Comparison of ENCODE assay signal across 23 cellular contexts in the genomic region with DNA sequence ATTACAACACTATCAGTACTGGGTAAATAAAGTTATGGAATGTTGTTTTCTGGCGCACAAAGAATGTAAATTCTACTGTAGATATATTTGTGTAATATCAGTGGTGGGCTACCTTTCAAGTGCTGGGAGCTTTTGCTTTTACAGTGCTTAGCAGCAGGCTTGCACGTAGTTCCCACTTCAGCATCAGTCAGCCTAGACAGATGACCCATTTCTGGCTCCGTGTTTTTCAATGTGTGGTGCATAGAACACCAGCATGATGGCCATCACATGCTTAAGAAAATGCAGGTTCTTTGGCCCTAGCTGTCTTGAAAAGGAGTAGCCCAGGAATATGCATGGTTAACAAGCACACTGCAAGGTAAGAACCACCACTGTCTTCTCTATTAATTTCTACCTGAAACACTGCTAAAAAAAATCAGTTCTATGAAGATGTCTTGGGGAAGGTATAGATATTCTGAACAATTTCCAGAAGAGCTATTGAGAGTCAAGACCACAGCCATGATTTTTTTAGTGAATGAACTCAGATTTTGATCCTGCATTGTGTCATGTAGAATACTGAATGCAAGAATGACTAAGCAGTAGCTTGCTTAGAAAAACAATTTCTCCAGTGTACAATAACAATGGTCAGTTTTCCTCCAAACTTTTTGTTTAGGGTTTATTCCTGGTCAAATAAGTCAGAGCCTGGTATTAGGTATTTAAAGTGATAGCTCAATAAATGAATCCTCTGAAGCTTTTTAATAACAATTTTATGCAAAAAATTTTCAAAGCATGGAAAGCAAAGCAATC.
A peak's percentile ranks its signal among the peaks of the same experiment; 100 is the strongest.
DNase-seq lines count a peak whose midpoint lies in the region; ATAC-seq and TF ChIP-seq lines count a peak whose summit lies in the region.
"Had no signal": no experiment of that assay in that cellular context is flagged by ENCODE, and none has a peak within 500 bp of the region (broad histone marks: within the 10 kb centered on the region; RNA-seq: fewer than 3 reads in every experiment).

No MANE protein-coding gene starts in this region.

- peaks cover 12% of the 10 kb centered on the region for H3K4me1 ChIP-seq in ACC112 (ENCODE audit: control insufficient read depth, insufficient read depth, low read length, unreplicated experiment)
- peaks cover 7% of the 10 kb centered on the region for H3K4me1 ChIP-seq in IMR-90 (ENCODE audit: control insufficient read depth, insufficient read depth, low read length)
- H3K4me1 ChIP-seq in osteoblast (ENCODE audit: insufficient read depth, low read length), result peaks cover 5% of the 10 kb centered on the region
- H3K4me1 ChIP-seq: adrenal gland, parathyroid adenoma, spleen, upper lobe of left lung had no signal

- no peak overlapping the region for H3K56ac ChIP-seq in IMR-90 (ENCODE audit: extremely low read depth, insufficient read depth, low read length)

- peak overlapping the region; percentile 23; the same call in 1 of the 2 replicates for H3K27ac ChIP-seq in ACC112 (ENCODE audit: low read depth, low read length)
- H3K27ac ChIP-seq in IMR-90 (ENCODE audit: insufficient read depth, low read length), result no peak overlapping the region
- H3K27ac ChIP-seq in dorsolateral prefrontal cortex, result peak overlapping the region; percentile 37 to 92 (median 81)
- no peak overlapping the region for H3K27ac ChIP-seq in osteoblast (ENCODE audit: low read depth, low read length)
- H3K27ac ChIP-seq: adrenal gland, parathyroid adenoma, spleen, upper lobe of left lung had no signal

- no peak overlapping the region for H2AK5ac ChIP-seq in IMR-90 (ENCODE audit: low read depth, low read length)

- DNase-seq in IMR-90 (peak; percentile 8), dorsolateral prefrontal cortex (no peak), osteoblast (ENCODE audit: insufficient read length, low spot score, missing footprints) (peak; percentile 69), EL (no peak)
- DNase-seq in central memory CD4-positive, alpha-beta T cell, result no peak
- no peak for DNase-seq in activated naive CD4-positive, alpha-beta T cell treated with anti-CD3 and anti-CD28 coated beads, Interleukin-2, amount 50 U/mL, for 16 hours
- DNase-seq: ACHN; adrenal gland; CD4-positive, alpha-beta T cell; cortex of kidney; DMS79; head of caudate nucleus; naive thymus-derived CD8-positive, alpha-beta T cell; NCI-H1417 treated with DMSO at 0.1 percent for 48 hours; NCI-H2171; spleen; upper lobe of left lung had no signal

- H3K36me3 ChIP-seq in ACC112 (ENCODE audit: insufficient read depth, low read length) (no peaks in the 10 kb centered on the region), IMR-90 (ENCODE audit: control insufficient read depth, insufficient read depth, low read length) (no peaks in the 10 kb centered on the region), osteoblast (ENCODE audit: insufficient read depth, low read length) (no peaks in the 10 kb centered on the region)
- H3K36me3 ChIP-seq: adrenal gland, spleen, upper lobe of left lung had no signal

- POLR2A ChIA-PET in IMR-90 (lab: Charles Lee; ENCODE audit: unreplicated experiment), result interaction anchor here (0.5 kb wide), 1 partner anchor 26 kb away, joined by 5 read pairs; no protein-coding TSS in a partner anchor

- peak overlapping the region; percentile 48; the same call in 1 of the 2 replicates for H2BK120ac ChIP-seq in IMR-90 (ENCODE audit: low read depth, low read length)

- in situ Hi-C loops in IMR-90 (cut with MboI; ENCODE audit: low sequenced_read_pairs), result no loop called here

- H3K27me3 ChIP-seq in ACC112 (ENCODE audit: insufficient read depth, low read length) (no peaks in the 10 kb centered on the region), IMR-90 (ENCODE audit: control insufficient read depth, insufficient read depth, low read length) (no peaks in the 10 kb centered on the region; the same call in 1 of the 2 replicates), dorsolateral prefrontal cortex (no peaks in the 10 kb centered on the region), osteoblast (ENCODE audit: insufficient read depth, low read length) (no peaks in the 10 kb centered on the region)
- H3K27me3 ChIP-seq: adrenal gland, spleen, upper lobe of left lung had no signal

- no peak for TF ChIP-seq POLR2A in IMR-90 (IDR thresholded peaks at IDR 0.05; ENCODE audit: low read depth, low read length)

- H2BK15ac ChIP-seq in IMR-90 (ENCODE audit: low read depth, low read length), result no peak overlapping the region

- CTCF ChIA-PET in IMR-90 (lab: Yijun Ruan, JAX), result interaction anchor here (0.7 to 1.5 kb wide), 5 partner anchors 11 to 272 kb away, joined by 3 to 8 read pairs (median 4); no protein-coding TSS in a partner anchor

- BruUV-seq in IMR-90 (replicated peaks; lab: Mats Ljungman, UMichigan), result no TSS peak

- H3K23ac ChIP-seq in IMR-90 (ENCODE audit: low read depth, low read length), result 0 out of 2 replicates have a peak overlapping the region, but pooled peaks have one; percentile 1

- no peak overlapping the region for H2AK9ac ChIP-seq in IMR-90 (replicated peaks; ENCODE audit: low read depth, low read length, poor library complexity)

- H3K9me3 ChIP-seq in IMR-90 (ENCODE audit: control insufficient read depth, insufficient read depth, low read length), result no peaks in the 10 kb centered on the region
- H3K9me3 ChIP-seq in osteoblast (ENCODE audit: low read depth, low read length), result no peaks in the 10 kb centered on the region
- H3K9me3 ChIP-seq: adrenal gland, upper lobe of left lung had no signal

- no peak for TF ChIP-seq RAD21 in IMR-90 (IDR thresholded peaks at IDR 0.05; ENCODE audit: low read length)

- no peak overlapping the region for H3K4ac ChIP-seq in IMR-90 (ENCODE audit: low read depth, low read length)

- H3K14ac ChIP-seq in IMR-90 (replicated peaks; ENCODE audit: low read depth, low read length), result 0 out of 2 replicates have a peak overlapping the region, but pooled peaks have one; percentile 4

- intact Hi-C loops in IMR-90 (cut with micrococcal nuclease), result no loop called here
- intact Hi-C loops in dorsolateral prefrontal cortex (cut with DNase I), result no loop called here

- H4K8ac ChIP-seq in IMR-90 (ENCODE audit: low read depth in 2 of 2, low read length in 2 of 2), result no peak overlapping the region

- H3K4me3 ChIP-seq in ACC112 (ENCODE audit: low read depth, low read length) (no peak overlapping the region; the same call in 1 of the 2 replicates), IMR-90 (ENCODE audit: insufficient read depth, low read depth, low read length) (no peak overlapping the region), dorsolateral prefrontal cortex (peak overlapping the region in 2 of 59 donors; percentile 5 to 7), osteoblast (ENCODE audit: insufficient read depth, low read length) (no peak overlapping the region)
- H3K4me3 ChIP-seq: adrenal gland, lung, spleen, upper lobe of left lung had no signal

- H3K9ac ChIP-seq in IMR-90 (ENCODE audit: low read depth, low read length), result no peak overlapping the region
- H3K9ac ChIP-seq: parathyroid adenoma had no signal

- peak overlapping the region; percentile 87 for H3K18ac ChIP-seq in IMR-90 (ENCODE audit: low read depth, low read length)

- peak overlapping the region; percentile 14 for H2BK20ac ChIP-seq in IMR-90 (ENCODE audit: low read depth, low read length)

- ATAC-seq in IMR-90 (ENCODE audit: low read depth) (peak; percentile 78), GM18870 (IDR thresholded peaks at IDR 0.05; ENCODE audit: unreplicated experiment) (no peak)
- ATAC-seq: activated CD4-positive, CD25-positive, alpha-beta regulatory T cell treated with anti-CD3 and anti-CD28 coated beads, Interleukin-2, amount 50 U/mL, for 24 hours; activated T-helper 17 cell treated with anti-CD3 and anti-CD28 coated beads, Interleukin-2, amount 50 U/mL, for 72 hours; naive thymus-derived CD8-positive, alpha-beta T cell had no signal

- peak overlapping the region; percentile 49; the same call in 1 of the 2 replicates for H4K91ac ChIP-seq in IMR-90 (ENCODE audit: insufficient read depth, low read depth, low read length)

- TF ChIP-seq CTCF in IMR-90 (conservative IDR thresholded peaks at IDR 0.05; ENCODE audit: low read depth, low read length) (no peak), dorsolateral prefrontal cortex (IDR thresholded peaks at IDR 0.05 in 54 of 56, conservative IDR thresholded peaks at IDR 0.05 in 2 of 56; ENCODE audit: low read depth in 1 of 56, partially characterized antibody in 56 of 56) (no peak), osteoblast (IDR thresholded peaks at IDR 0.05; ENCODE audit: extremely low read depth, low read depth, low read length) (no peak)

- H3K79me2 ChIP-seq in ACC112 (ENCODE audit: control insufficient read depth, insufficient read depth, low read length, unreplicated experiment) (no peaks in the 10 kb centered on the region), osteoblast (ENCODE audit: insufficient read depth, low read length) (no peaks in the 10 kb centered on the region)
- H3K79me2 ChIP-seq: parathyroid adenoma had no signal

- WGBS in IMR-90 (ENCODE audit: extremely low coverage in 2 of 2, insufficient read length in 1 of 2), 2 experiments, result no CpG with 5 or more reads among the region's 3 CpGs

- H4K5ac ChIP-seq in IMR-90 (ENCODE audit: low read depth, low read length), result peak overlapping the region; percentile 90

- dilution Hi-C loops in IMR-90 (cut with HindIII; ENCODE audit: low sequenced_read_pairs, unreplicated experiment), result no loop called here

- H4K20me1 ChIP-seq in IMR-90 (ENCODE audit: insufficient read depth, low read length) (no peaks in the 10 kb centered on the region), osteoblast (ENCODE audit: insufficient read depth, low read length) (no peaks in the 10 kb centered on the region)

- no peak overlapping the region for H2BK5ac ChIP-seq in IMR-90 (ENCODE audit: low read depth, low read length, poor library complexity, severe bottlenecking)

- H2AFZ ChIP-seq in ACC112 (ENCODE audit: low read length, unreplicated experiment) (no peak overlapping the region), IMR-90 (replicated peaks; ENCODE audit: low read length, poor library complexity) (no peak overlapping the region), osteoblast (ENCODE audit: low read length) (no peak overlapping the region)
- H2AFZ ChIP-seq: parathyroid adenoma had no signal

- H3K4me2 ChIP-seq in IMR-90 (ENCODE audit: low read depth, low read length) (peak overlapping the region; percentile 75), osteoblast (ENCODE audit: insufficient read depth, low read length) (no peak overlapping the region)

- no peaks in the 10 kb centered on the region for H3K79me1 ChIP-seq in IMR-90 (ENCODE audit: low read depth in 1 of 2, low read length in 2 of 2)

- no peaks in the 10 kb centered on the region for H3K9me1 ChIP-seq in IMR-90 (ENCODE audit: insufficient read depth, low read length)

TF ChIP-seq in IMR-90, 13 proteins besides CTCF, POLR2A, EP300 and RAD21:
- TF ChIP-seq CHD1 (IDR thresholded peaks at IDR 0.05; ENCODE audit: low read depth, low read length), result no peak
- TF ChIP-seq NFE2L2 (IDR thresholded peaks at IDR 0.05; ENCODE audit: low read depth, low read length), result peak; percentile 32; the same call in 1 of the 2 replicates

Comparison
In these comparisons a context has a peak if more than half of its experiments do, and no peak if none do; other contexts are left out.
1. H3K27ac ChIP-seq: peak in ACC112 (single experiment) and dorsolateral prefrontal cortex (59 of 59); none in IMR-90 (single experiment) and osteoblast (single experiment).
2. DNase-seq: peak in IMR-90 (single experiment) and osteoblast (single experiment); none in dorsolateral prefrontal cortex (0 of 10), EL (single experiment), central memory CD4-positive, alpha-beta T cell (single experiment) and activated naive CD4-positive, alpha-beta T cell treated with anti-CD3 and anti-CD28 coated beads, Interleukin-2, amount 50 U/mL, for 16 hours (single experiment).